Comparison of ENCODE assay signal across 14 cellular contexts in genomic region chr9:75213765-75214164, GRCh38.
DNase-seq lines count a peak whose midpoint lies in the region; ATAC-seq lines count a peak whose summit lies in the region.
"Had no signal": no experiment of that assay in that cellular context is flagged by ENCODE, and none has a peak within 500 bp of the region (broad histone marks: within the 10 kb centered on the region; RNA-seq: fewer than 3 reads in every experiment).

No MANE protein-coding gene starts in this region.

- no peak for DNase-seq in activated CD4-positive, alpha-beta T cell treated with anti-CD3 and anti-CD28 coated beads for 36 hours
- no peak for DNase-seq in activated CD4-positive, alpha-beta T cell treated with anti-CD3 and anti-CD28 coated beads for 48 hours
- no peak for DNase-seq in stimulated activated effector memory CD8-positive, alpha-beta T cell treated with anti-CD3 and anti-CD28 coated beads, Interleukin-12 subunit alpha, Interleukin-12 subunit beta, amount 100 ng/mL, for 72 hours (ENCODE audit: low spot score in 2 of 2)
- DNase-seq in MV-4-11 (lab: John Stamatoyannopoulos, UW) = no peak
- DNase-seq: AML-193; Caco-2; Calu3; CD4-positive, alpha-beta T cell; CD8-positive, alpha-beta T cell; DMS79 treated with DMSO at 0.1 percent for 48 hours; GF-D8 had no signal

- H3K36me3 Mint-ChIP-seq in activated CD4-positive, alpha-beta T cell treated with anti-CD3 and anti-CD28 coated beads for 36 hours (ENCODE audit: low read depth) = no peaks in the 10 kb centered on the region
- peaks cover 33% of the 10 kb centered on the region for H3K36me3 Mint-ChIP-seq in activated T-helper 17 cell treated with anti-CD3 and anti-CD28 coated beads, Interleukin-2, amount 50 U/mL, for 72 hours (ENCODE audit: low read depth)
- H3K36me3 Mint-ChIP-seq in stimulated activated effector memory CD8-positive, alpha-beta T cell treated with anti-CD3 and anti-CD28 coated beads, Interleukin-12 subunit alpha, Interleukin-12 subunit beta, amount 100 ng/mL, for 72 hours = peaks cover 6% of the 10 kb centered on the region

- no peak overlapping the region for H3K4me3 Mint-ChIP-seq in activated CD4-positive, alpha-beta T cell treated with anti-CD3 and anti-CD28 coated beads for 36 hours
- H3K4me3 Mint-ChIP-seq in activated T-helper 17 cell treated with anti-CD3 and anti-CD28 coated beads, Interleukin-2, amount 50 U/mL, for 72 hours = no peak overlapping the region
- no peak overlapping the region for H3K4me3 Mint-ChIP-seq in stimulated activated effector memory CD8-positive, alpha-beta T cell treated with anti-CD3 and anti-CD28 coated beads, Interleukin-12 subunit alpha, Interleukin-12 subunit beta, amount 100 ng/mL, for 72 hours
- H3K4me3 Mint-ChIP-seq: B cell; CD4-positive, alpha-beta T cell; CD8-positive, alpha-beta T cell had no signal

- peak; percentile 36 for ATAC-seq in activated CD4-positive, alpha-beta T cell treated with anti-CD3 and anti-CD28 coated beads for 36 hours
- peak; percentile 46 for ATAC-seq in activated T-helper 17 cell treated with anti-CD3 and anti-CD28 coated beads, Interleukin-2, amount 50 U/mL, for 72 hours (replicated peaks)
- ATAC-seq in stimulated activated effector memory CD8-positive, alpha-beta T cell treated with anti-CD3 and anti-CD28 coated beads, Interleukin-12 subunit alpha, Interleukin-12 subunit beta, amount 100 ng/mL, for 72 hours = peak; percentile 82
- ATAC-seq: A549; CD8-positive, alpha-beta T cell had no signal

- H3K9me3 Mint-ChIP-seq in activated CD4-positive, alpha-beta T cell treated with anti-CD3 and anti-CD28 coated beads for 36 hours (ENCODE audit: low read depth) = no peaks in the 10 kb centered on the region
- H3K9me3 Mint-ChIP-seq in activated T-helper 17 cell treated with anti-CD3 and anti-CD28 coated beads, Interleukin-2, amount 50 U/mL, for 72 hours = no peaks in the 10 kb centered on the region
- no peaks in the 10 kb centered on the region for H3K9me3 Mint-ChIP-seq in stimulated activated effector memory CD8-positive, alpha-beta T cell treated with anti-CD3 and anti-CD28 coated beads, Interleukin-12 subunit alpha, Interleukin-12 subunit beta, amount 100 ng/mL, for 72 hours
- H3K9me3 Mint-ChIP-seq: CD4-positive, alpha-beta T cell; CD8-positive, alpha-beta T cell had no signal

- H3K27ac Mint-ChIP-seq in activated CD4-positive, alpha-beta T cell treated with anti-CD3 and anti-CD28 coated beads for 36 hours = no peak overlapping the region
- no peak overlapping the region for H3K27ac Mint-ChIP-seq in activated T-helper 17 cell treated with anti-CD3 and anti-CD28 coated beads, Interleukin-2, amount 50 U/mL, for 72 hours
- H3K27ac Mint-ChIP-seq in stimulated activated effector memory CD8-positive, alpha-beta T cell treated with anti-CD3 and anti-CD28 coated beads, Interleukin-12 subunit alpha, Interleukin-12 subunit beta, amount 100 ng/mL, for 72 hours = peak overlapping the region; percentile 9
- H3K27ac Mint-ChIP-seq: B cell; CD4-positive, alpha-beta T cell; CD8-positive, alpha-beta T cell had no signal

- POLR2A ChIA-PET in activated CD4-positive, alpha-beta T cell treated with anti-CD3 and anti-CD28 coated beads for 36 hours (lab: Charles Lee) = no interaction called here

- CTCF ChIA-PET in activated CD4-positive, alpha-beta T cell treated with anti-CD3 and anti-CD28 coated beads for 36 hours (lab: Charles Lee) = no interaction called here

- intact Hi-C loops in activated CD4-positive, alpha-beta T cell treated with anti-CD3 and anti-CD28 coated beads for 36 hours (cut with DNase I, micrococcal nuclease) = no loop called here

- H3K27me3 Mint-ChIP-seq in activated CD4-positive, alpha-beta T cell treated with anti-CD3 and anti-CD28 coated beads for 36 hours = no peaks in the 10 kb centered on the region
- no peaks in the 10 kb centered on the region for H3K27me3 Mint-ChIP-seq in activated T-helper 17 cell treated with anti-CD3 and anti-CD28 coated beads, Interleukin-2, amount 50 U/mL, for 72 hours
- H3K27me3 Mint-ChIP-seq: B cell; CD4-positive, alpha-beta T cell had no signal

- no peaks in the 10 kb centered on the region for H3K4me1 Mint-ChIP-seq in activated CD4-positive, alpha-beta T cell treated with anti-CD3 and anti-CD28 coated beads for 36 hours
- no peaks in the 10 kb centered on the region for H3K4me1 Mint-ChIP-seq in activated T-helper 17 cell treated with anti-CD3 and anti-CD28 coated beads, Interleukin-2, amount 50 U/mL, for 72 hours
- H3K4me1 Mint-ChIP-seq in stimulated activated effector memory CD8-positive, alpha-beta T cell treated with anti-CD3 and anti-CD28 coated beads, Interleukin-12 subunit alpha, Interleukin-12 subunit beta, amount 100 ng/mL, for 72 hours = peaks cover 6% of the 10 kb centered on the region
- H3K4me1 Mint-ChIP-seq: B cell had no signal
